Comparison of ENCODE assay signal across 8 cellular contexts in the genomic region with DNA sequence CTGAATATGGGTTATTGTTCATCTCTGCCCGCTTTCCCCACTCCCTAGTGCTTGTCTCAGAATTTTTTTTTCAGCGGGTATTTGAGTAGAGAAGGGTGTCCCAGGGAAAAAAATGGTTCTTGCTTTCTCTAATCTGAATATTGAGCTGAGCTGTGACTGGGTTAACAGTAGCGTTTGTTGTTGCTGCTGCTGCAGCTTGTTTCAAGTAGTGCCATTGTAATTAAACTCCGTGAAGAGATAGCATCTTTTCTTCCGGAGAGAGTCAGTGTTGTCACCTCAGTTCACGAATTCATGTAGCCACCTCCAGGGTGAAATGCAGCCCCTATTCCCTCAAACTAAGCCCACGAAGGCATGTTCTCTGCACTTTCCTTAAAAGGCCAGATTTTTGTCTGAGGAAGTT. TPM values are rescaled to one million over a fixed set of nuclear protein-coding genes. Genes with fewer than 3 reads are reported as not detected.
A peak's percentile ranks its signal among the peaks of the same experiment; 100 is the strongest.
DNase-seq lines count a peak whose midpoint lies in the region; ATAC-seq and TF ChIP-seq lines count a peak whose summit lies in the region.

No MANE protein-coding gene starts in this region.

- H3K4me1 ChIP-seq in CD4-positive, CD25-positive, alpha-beta regulatory T cell (ENCODE audit: control insufficient read depth, insufficient read depth, low read length, poor library complexity, severe bottlenecking), result peaks cover 82% of the 10 kb centered on the region
- H3K4me1 ChIP-seq in IMR-90 (ENCODE audit: control insufficient read depth, insufficient read depth, low read length) (peaks cover 12% of the 10 kb centered on the region), left lung (peaks cover 19 to 48% of the 10 kb centered on the region in 2 donors), thoracic aorta (ENCODE audit: control insufficient read depth in 1 of 2, low read depth in 2 of 2) (peaks cover 24 to 41% of the 10 kb centered on the region in 2 donors)

- BruUV-seq in IMR-90 (replicated peaks; lab: Mats Ljungman, UMichigan), result no TSS peak

- peaks cover 16% of the 10 kb centered on the region for H3K36me3 Mint-ChIP-seq in CD4-positive, CD25-positive, alpha-beta regulatory T cell
- H3K36me3 Mint-ChIP-seq in activated naive CD8-positive, alpha-beta T cell treated with anti-CD3 and anti-CD28 coated beads, Interleukin-2, amount 50 U/mL, for 24 hours (ENCODE audit: low read depth), result peaks cover 17% of the 10 kb centered on the region

- DNase-seq in CD4-positive, CD25-positive, alpha-beta regulatory T cell, result peak; percentile 30 to 82 (median 72)
- DNase-seq in IMR-90, result no peak
- DNase-seq in activated naive CD8-positive, alpha-beta T cell treated with anti-CD3 and anti-CD28 coated beads, Interleukin-2, amount 50 U/mL, for 24 hours, result no peak
- no peak for DNase-seq in left lung
- DNase-seq in thoracic aorta (ENCODE audit: low spot score), result no peak
- no peak for DNase-seq in EL
- DNase-seq in NCI-H1930 (lab: John Stamatoyannopoulos, UW), result no peak

- no peaks in the 10 kb centered on the region for H3K27me3 Mint-ChIP-seq in CD4-positive, CD25-positive, alpha-beta regulatory T cell
- no peaks in the 10 kb centered on the region for H3K27me3 Mint-ChIP-seq in activated naive CD8-positive, alpha-beta T cell treated with anti-CD3 and anti-CD28 coated beads, Interleukin-2, amount 50 U/mL, for 24 hours

- peak overlapping the region; percentile 95 to 97 (median 95) for H3K27ac Mint-ChIP-seq in CD4-positive, CD25-positive, alpha-beta regulatory T cell
- H3K27ac Mint-ChIP-seq in activated naive CD8-positive, alpha-beta T cell treated with anti-CD3 and anti-CD28 coated beads, Interleukin-2, amount 50 U/mL, for 24 hours, result peak overlapping the region; percentile 86

- H3K23ac ChIP-seq in IMR-90 (ENCODE audit: low read depth, low read length), result peak overlapping the region; percentile 89

- H3K4me1 Mint-ChIP-seq in CD4-positive, CD25-positive, alpha-beta regulatory T cell, result peaks cover 34 to 61% (median 49%) of the 10 kb centered on the region in 4 donors
- H3K4me1 Mint-ChIP-seq in activated naive CD8-positive, alpha-beta T cell treated with anti-CD3 and anti-CD28 coated beads, Interleukin-2, amount 50 U/mL, for 24 hours, result peaks cover 57% of the 10 kb centered on the region

- H2BK120ac ChIP-seq in IMR-90 (ENCODE audit: low read depth, low read length), result peak overlapping the region; percentile 58

- POLR2A ChIA-PET in IMR-90 (lab: Charles Lee; ENCODE audit: unreplicated experiment), result interaction anchor here (0.7 kb wide), 1 partner anchor 89 kb away, joined by 3 read pairs; no protein-coding TSS in a partner anchor

- peak overlapping the region; percentile 90 for H3K4me2 ChIP-seq in IMR-90 (ENCODE audit: low read depth, low read length)

- no peak for TF ChIP-seq RAD21 in IMR-90 (IDR thresholded peaks at IDR 0.05; ENCODE audit: low read length)

- H2BK5ac ChIP-seq in IMR-90 (ENCODE audit: low read depth, low read length, poor library complexity, severe bottlenecking), result peak overlapping the region; percentile 99

- H2AK5ac ChIP-seq in IMR-90 (ENCODE audit: low read depth, low read length), result peak overlapping the region; percentile 32; the same call in 1 of the 2 replicates

- TF ChIP-seq CTCF in IMR-90 (conservative IDR thresholded peaks at IDR 0.05; ENCODE audit: low read depth, low read length) (no peak), left lung (IDR thresholded peaks at IDR 0.05) (no peak), thoracic aorta (IDR thresholded peaks at IDR 0.05) (no peak)

- H3K27ac ChIP-seq in CD4-positive, CD25-positive, alpha-beta regulatory T cell (ENCODE audit: insufficient read depth, low read length, poor library complexity, severe bottlenecking), result peak overlapping the region; percentile 87
- H3K27ac ChIP-seq in IMR-90 (ENCODE audit: insufficient read depth, low read length), result peak overlapping the region; percentile 82
- H3K27ac ChIP-seq in left lung, result peak overlapping the region; percentile 99
- H3K27ac ChIP-seq in thoracic aorta, result peak overlapping the region; percentile 96 to 97

- H3K36me3 ChIP-seq in CD4-positive, CD25-positive, alpha-beta regulatory T cell (ENCODE audit: control insufficient read depth, insufficient read depth, low read length), result peaks cover 3% of the 10 kb centered on the region
- H3K36me3 ChIP-seq in IMR-90 (ENCODE audit: control insufficient read depth, insufficient read depth, low read length) (no peaks in the 10 kb centered on the region; the same call in 1 of the 2 replicates), left lung (no peaks in the 10 kb centered on the region), thoracic aorta (no peaks in the 10 kb centered on the region)

- H3K9ac ChIP-seq in IMR-90 (ENCODE audit: low read depth, low read length), result peak overlapping the region; percentile 99

- peaks cover 12 to 45% of the 10 kb centered on the region in 2 experiments; a peak in 3 of 4 replicates for H3K79me1 ChIP-seq in IMR-90 (ENCODE audit: low read depth in 1 of 2, low read length in 2 of 2)

- no peak for TF ChIP-seq POLR2A in IMR-90 (IDR thresholded peaks at IDR 0.05; ENCODE audit: low read depth, low read length)

- peak overlapping the region; percentile 74 for H4K91ac ChIP-seq in IMR-90 (ENCODE audit: insufficient read depth, low read depth, low read length)

- ATAC-seq in CD4-positive, CD25-positive, alpha-beta regulatory T cell (ENCODE audit: low read depth in 2 of 2), result peak; percentile 38 to 43
- ATAC-seq in IMR-90 (ENCODE audit: low read depth) (no peak), left lung (no peak), thoracic aorta (ENCODE audit: insufficient number of reproducible peaks, low FRiP score, low read depth) (no peak), HG03039 (IDR thresholded peaks at IDR 0.05; ENCODE audit: unreplicated experiment) (no peak)
- ATAC-seq in activated naive CD8-positive, alpha-beta T cell treated with anti-CD3 and anti-CD28 coated beads, Interleukin-2, amount 50 U/mL, for 24 hours, result no peak

- peak overlapping the region; percentile 100 for H3K4ac ChIP-seq in IMR-90 (ENCODE audit: low read depth, low read length)

- peak overlapping the region; percentile 89 for H3K18ac ChIP-seq in IMR-90 (ENCODE audit: low read depth, low read length)

- peak overlapping the region; percentile 64 for H2AFZ ChIP-seq in IMR-90 (replicated peaks; ENCODE audit: low read length, poor library complexity)

- WGBS in IMR-90 (ENCODE audit: extremely low coverage in 2 of 2, insufficient read length in 1 of 2), 2 experiments, result no CpG with 5 or more reads among the region's 7 CpGs

- peak overlapping the region; percentile 89 for H3K14ac ChIP-seq in IMR-90 (replicated peaks; ENCODE audit: low read depth, low read length)

- peak overlapping the region; percentile 93 for H4K5ac ChIP-seq in IMR-90 (ENCODE audit: low read depth, low read length)

- intact Hi-C loops in IMR-90 (cut with micrococcal nuclease) (loop anchor here (2.0 kb wide), 1 partner anchor 208 kb away; the partner anchor contains the start of gene NFU1), left lung (cut with DNase I) (no loop called here)

- H3K4me3 ChIP-seq in CD4-positive, CD25-positive, alpha-beta regulatory T cell (ENCODE audit: low read depth, low read length), result peak overlapping the region; percentile 88
- H3K4me3 ChIP-seq in IMR-90 (ENCODE audit: insufficient read depth, low read depth, low read length), result peak overlapping the region; percentile 38
- H3K4me3 ChIP-seq in left lung, result peak overlapping the region; percentile 84 to 94
- H3K4me3 ChIP-seq in thoracic aorta, result peak overlapping the region; percentile 95

- peak overlapping the region; percentile 85; the same call in 2 of the 3 replicates for H2BK15ac ChIP-seq in IMR-90 (ENCODE audit: low read depth, low read length)

- H3K9me1 ChIP-seq in IMR-90 (ENCODE audit: insufficient read depth, low read length), result peaks cover 14% of the 10 kb centered on the region

- in situ Hi-C loops in IMR-90 (cut with MboI; ENCODE audit: low sequenced_read_pairs), result no loop called here

- dilution Hi-C loops in IMR-90 (cut with HindIII; ENCODE audit: low sequenced_read_pairs, unreplicated experiment), result no loop called here

- H3K9me3 Mint-ChIP-seq in CD4-positive, CD25-positive, alpha-beta regulatory T cell, result no peaks in the 10 kb centered on the region
- H3K9me3 Mint-ChIP-seq in activated naive CD8-positive, alpha-beta T cell treated with anti-CD3 and anti-CD28 coated beads, Interleukin-2, amount 50 U/mL, for 24 hours, result peaks cover 4% of the 10 kb centered on the region

- CTCF ChIA-PET in IMR-90 (lab: Yijun Ruan, JAX), result no interaction called here

- no peaks in the 10 kb centered on the region for H3K27me3 ChIP-seq in CD4-positive, CD25-positive, alpha-beta regulatory T cell (ENCODE audit: control insufficient read depth, insufficient read depth, low read length)
- H3K27me3 ChIP-seq in IMR-90 (ENCODE audit: control insufficient read depth, insufficient read depth, low read length) (no peaks in the 10 kb centered on the region), left lung (no peaks in the 10 kb centered on the region), thoracic aorta (replicated peaks; ENCODE audit: insufficient read depth) (no peaks in the 10 kb centered on the region)

- H2AK9ac ChIP-seq in IMR-90 (replicated peaks; ENCODE audit: low read depth, low read length, poor library complexity), result peak overlapping the region; percentile 34

- H3K4me3 Mint-ChIP-seq in CD4-positive, CD25-positive, alpha-beta regulatory T cell, result peak overlapping the region; percentile 93 to 97 (median 94)
- H3K4me3 Mint-ChIP-seq in activated naive CD8-positive, alpha-beta T cell treated with anti-CD3 and anti-CD28 coated beads, Interleukin-2, amount 50 U/mL, for 24 hours, result peak overlapping the region; percentile 83

- peak overlapping the region; percentile 89 to 100 for H4K8ac ChIP-seq in IMR-90 (ENCODE audit: low read depth in 2 of 2, low read length in 2 of 2)

- no peaks in the 10 kb centered on the region for H3K9me3 ChIP-seq in CD4-positive, CD25-positive, alpha-beta regulatory T cell (ENCODE audit: control insufficient read depth in 2 of 2, low read length in 2 of 2)
- H3K9me3 ChIP-seq in IMR-90 (ENCODE audit: control insufficient read depth, insufficient read depth, low read length) (no peaks in the 10 kb centered on the region), left lung (no peaks in the 10 kb centered on the region), thoracic aorta (no peaks in the 10 kb centered on the region)

- H4K20me1 ChIP-seq in IMR-90 (ENCODE audit: insufficient read depth, low read length), result peaks cover 23% of the 10 kb centered on the region

- H3K56ac ChIP-seq in IMR-90 (ENCODE audit: extremely low read depth, insufficient read depth, low read length), result peak overlapping the region; percentile 98

- H2BK20ac ChIP-seq in IMR-90 (ENCODE audit: low read depth, low read length), result peak overlapping the region; percentile 35

RNA-seq across cellular contexts. Expression of gene AAK1, which starts 1.5 kb away (rescaled TPM):
- 258 TPM for total RNA-seq in CD4-positive, CD25-positive, alpha-beta regulatory T cell
- 10 to 100 TPM; 70.7 to 99.5 (median 72.4) TPM for polyA plus RNA-seq in CD4-positive, CD25-positive, alpha-beta regulatory T cell
- total RNA-seq in IMR-90 (2012; rRNA removed), result 26.5 and 34.7 TPM in 2 replicates
- 21.9 and 22.1 TPM in 2 replicates for polyA plus RNA-seq in IMR-90 (2012; rRNA removed)
- 10.2 and 11.0 TPM in 2 replicates for polyA plus RNA-seq in IMR-90 (2012; cell fraction: cytosol; rRNA removed)
- 18.0 and 36.8 TPM in 2 replicates for polyA plus RNA-seq in IMR-90 (2012; cell fraction: nucleus; rRNA removed; ENCODE audit: low replicate concordance)
- total RNA-seq in left lung, result 10 to 100 TPM; 56.5 to 70.7 TPM
- 10 to 100 TPM; 55.2 to 77.9 TPM for total RNA-seq in thoracic aorta

Comparison
In these comparisons a context has a peak if more than half of its experiments do, and no peak if none do; other contexts are left out.
1. ATAC-seq: peak in CD4-positive, CD25-positive, alpha-beta regulatory T cell (2 of 2); none in IMR-90 (single experiment), activated naive CD8-positive, alpha-beta T cell treated with anti-CD3 and anti-CD28 coated beads, Interleukin-2, amount 50 U/mL, for 24 hours (single experiment), left lung (single experiment), thoracic aorta (single experiment) and HG03039 (single experiment).
2. DNase-seq: peak in CD4-positive, CD25-positive, alpha-beta regulatory T cell (3 of 3); none in IMR-90 (single experiment), activated naive CD8-positive, alpha-beta T cell treated with anti-CD3 and anti-CD28 coated beads, Interleukin-2, amount 50 U/mL, for 24 hours (single experiment), left lung (0 of 2), thoracic aorta (single experiment), EL (single experiment) and NCI-H1930 (0 of 2).
3. H3K4me3 ChIP-seq: peak in every context shown above with its lines; median percentile 95 in thoracic aorta; 89 in left lung; 88 in CD4-positive, CD25-positive, alpha-beta regulatory T cell; 38 in IMR-90.
4. Peak in every context shown above with its lines, with median percentiles within 50 percentile points of each other: H3K27ac ChIP-seq.